In the genomic region with DNA sequence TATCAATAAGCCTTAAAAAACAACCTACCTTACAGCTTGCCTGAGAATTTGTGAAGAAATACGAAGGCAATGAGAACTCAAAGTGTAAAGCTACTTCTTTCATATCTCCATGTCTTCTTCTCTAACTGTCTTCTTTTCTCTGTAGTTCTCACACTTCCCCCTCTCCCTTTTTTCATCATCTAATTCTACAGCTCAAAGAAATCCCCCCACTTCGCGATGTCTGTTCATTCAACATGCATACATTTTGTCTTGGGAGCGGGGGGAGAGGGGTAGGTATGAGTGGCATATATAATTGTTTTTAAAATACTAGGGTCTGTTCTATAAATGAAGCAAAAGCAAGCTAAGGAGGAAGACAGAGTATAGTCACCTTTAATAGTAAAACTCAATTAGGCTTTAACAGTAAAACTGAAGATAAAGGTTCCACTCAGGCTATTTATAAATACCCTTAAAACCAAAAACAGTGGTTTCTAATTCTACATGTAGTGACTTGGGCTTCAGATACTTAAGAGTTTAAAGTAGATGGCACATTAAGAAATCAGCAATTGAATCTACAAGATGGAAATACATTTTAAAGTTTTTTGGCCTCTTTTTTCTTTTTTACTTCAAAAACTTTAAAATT, we compare ENCODE assay signal across 8 cellular contexts.
A peak's percentile ranks its signal among the peaks of the same experiment; 100 is the strongest.
DNase-seq lines count a peak whose midpoint lies in the region; ATAC-seq and TF ChIP-seq lines count a peak whose summit lies in the region.

No MANE protein-coding gene starts in this region.

- H4K20me1 ChIP-seq in Karpas-422 (ENCODE audit: insufficient read depth, low read depth, low read length) = no peaks in the 10 kb centered on the region
- no peaks in the 10 kb centered on the region for H4K20me1 ChIP-seq in neural progenitor cell (ENCODE audit: low read depth)

- no peaks in the 10 kb centered on the region for H3K27me3 Mint-ChIP-seq in activated CD8-positive, alpha-beta memory T cell treated with anti-CD3 and anti-CD28 coated beads, Interleukin-2, amount 10 ng/mL, durations not matched to agents 7 days and 5 days
- H3K27me3 Mint-ChIP-seq in neural progenitor cell (ENCODE audit: insufficient read depth, low read depth) = no peaks in the 10 kb centered on the region

- H3K36me3 ChIP-seq in Karpas-422 (ENCODE audit: insufficient read depth, low read length) = peaks cover 26% of the 10 kb centered on the region
- H3K36me3 ChIP-seq in neural progenitor cell = no peaks in the 10 kb centered on the region

- no peak for DNase-seq in activated CD8-positive, alpha-beta memory T cell treated with anti-CD3 and anti-CD28 coated beads, Interleukin-2, amount 10 ng/mL, durations not matched to agents 7 days and 5 days
- DNase-seq in activated CD8-positive, alpha-beta memory T cell treated with anti-CD3 and anti-CD28 coated beads, Interleukin-2, amount 50 U/mL, for 48 hours = no peak
- DNase-seq in Karpas-422 (peak; percentile 54), neural progenitor cell (ENCODE audit: low spot score) (no peak), AG20443 (ENCODE audit: low spot score) (no peak), right cardiac atrium (no peak)
- no peak for DNase-seq in activated CD4-positive, alpha-beta T cell treated with anti-CD3 and anti-CD28 coated beads, Interleukin-2, amount 50 U/mL, for 48 hours

- peak overlapping the region; percentile 69 for H3K4me3 Mint-ChIP-seq in activated CD8-positive, alpha-beta memory T cell treated with anti-CD3 and anti-CD28 coated beads, Interleukin-2, amount 10 ng/mL, durations not matched to agents 7 days and 5 days
- H3K4me3 Mint-ChIP-seq in neural progenitor cell = peak overlapping the region; percentile 77

- H3K9me3 Mint-ChIP-seq in activated CD8-positive, alpha-beta memory T cell treated with anti-CD3 and anti-CD28 coated beads, Interleukin-2, amount 10 ng/mL, durations not matched to agents 7 days and 5 days (ENCODE audit: low read depth) = peaks cover 12% of the 10 kb centered on the region
- H3K9me3 Mint-ChIP-seq in neural progenitor cell = peaks cover 7% of the 10 kb centered on the region

- peaks cover 75% of the 10 kb centered on the region for H3K4me1 ChIP-seq in Karpas-422 (ENCODE audit: low read length)
- H3K4me1 ChIP-seq in neural progenitor cell = peaks cover 18% of the 10 kb centered on the region
- no peaks in the 10 kb centered on the region for H3K4me1 ChIP-seq in right cardiac atrium (ENCODE audit: control insufficient read depth, insufficient read depth, low read length)

- H2AFZ ChIP-seq in Karpas-422 (ENCODE audit: low read length) = no peak overlapping the region
- no peak overlapping the region for H2AFZ ChIP-seq in neural progenitor cell (replicated peaks)

- no peaks in the 10 kb centered on the region for H3K9me2 ChIP-seq in Karpas-422 (replicated peaks; ENCODE audit: insufficient read depth, low read length)

- H3K27ac ChIP-seq in Karpas-422 (ENCODE audit: low read length) = peak overlapping the region; percentile 94
- H3K27ac ChIP-seq in neural progenitor cell = no peak overlapping the region
- no peak overlapping the region for H3K27ac ChIP-seq in right cardiac atrium (ENCODE audit: low read length)

- peak overlapping the region; percentile 76 for H3K4me2 ChIP-seq in Karpas-422 (ENCODE audit: low read depth, low read length, poor library complexity, severe bottlenecking)
- H3K4me2 ChIP-seq in neural progenitor cell = no peak overlapping the region

- H3K4me1 Mint-ChIP-seq in activated CD8-positive, alpha-beta memory T cell treated with anti-CD3 and anti-CD28 coated beads, Interleukin-2, amount 10 ng/mL, durations not matched to agents 7 days and 5 days = peaks cover 31% of the 10 kb centered on the region
- H3K4me1 Mint-ChIP-seq in neural progenitor cell = peaks cover 29% of the 10 kb centered on the region

- 98% methylated on average over 4 of the region's 4 CpGs for WGBS in right cardiac atrium

- intact Hi-C loops in right cardiac atrium (cut with DNase I) = no loop called here

- H3K79me2 ChIP-seq in Karpas-422 (ENCODE audit: low read length) (peaks cover 95% of the 10 kb centered on the region), neural progenitor cell (ENCODE audit: low read depth) (no peaks in the 10 kb centered on the region)

- no peaks in the 10 kb centered on the region for H3F3A ChIP-seq in neural progenitor cell (ENCODE audit: low read depth)

- H3K9me3 ChIP-seq in Karpas-422 (ENCODE audit: low read length) (no peaks in the 10 kb centered on the region), neural progenitor cell (ENCODE audit: low read depth) (no peaks in the 10 kb centered on the region), right cardiac atrium (ENCODE audit: control insufficient read depth, low read length) (no peaks in the 10 kb centered on the region)

- H3K27ac Mint-ChIP-seq in activated CD8-positive, alpha-beta memory T cell treated with anti-CD3 and anti-CD28 coated beads, Interleukin-2, amount 10 ng/mL, durations not matched to agents 7 days and 5 days = peak overlapping the region; percentile 94
- H3K27ac Mint-ChIP-seq in neural progenitor cell = peak overlapping the region; percentile 86

- H3K27me3 ChIP-seq in Karpas-422 (ENCODE audit: low read length) = no peaks in the 10 kb centered on the region
- no peaks in the 10 kb centered on the region for H3K27me3 ChIP-seq in neural progenitor cell
- H3K27me3 ChIP-seq in right cardiac atrium (ENCODE audit: control insufficient read depth, insufficient read depth) = no peaks in the 10 kb centered on the region

- peak overlapping the region; percentile 53 for H3K4me3 ChIP-seq in Karpas-422 (ENCODE audit: low read length)
- no peak overlapping the region for H3K4me3 ChIP-seq in neural progenitor cell
- no peak overlapping the region for H3K4me3 ChIP-seq in right cardiac atrium (ENCODE audit: low read length)

- peak overlapping the region; percentile 59 for H3K9ac ChIP-seq in Karpas-422 (ENCODE audit: low read length)
- no peak overlapping the region for H3K9ac ChIP-seq in neural progenitor cell

- peak; percentile 28 for ATAC-seq in activated CD8-positive, alpha-beta memory T cell treated with anti-CD3 and anti-CD28 coated beads, Interleukin-2, amount 10 ng/mL, durations not matched to agents 7 days and 5 days
- peak; percentile 48 for ATAC-seq in HG02678 (IDR thresholded peaks at IDR 0.05; ENCODE audit: unreplicated experiment)
- ATAC-seq in right cardiac atrium = no peak

- CTCF ChIA-PET in activated CD8-positive, alpha-beta memory T cell treated with anti-CD3 and anti-CD28 coated beads, Interleukin-2, amount 10 ng/mL, durations not matched to agents 7 days and 5 days (lab: Charles Lee) = interaction anchor here (1.0 to 1.9 kb wide), 4 partner anchors 25 to 259 kb away, joined by 3 to 5 read pairs (median 4); a partner anchor contains a TSS

- peaks cover 28% of the 10 kb centered on the region for H3K36me3 Mint-ChIP-seq in activated CD8-positive, alpha-beta memory T cell treated with anti-CD3 and anti-CD28 coated beads, Interleukin-2, amount 10 ng/mL, durations not matched to agents 7 days and 5 days
- H3K36me3 Mint-ChIP-seq in neural progenitor cell = peaks cover 14% of the 10 kb centered on the region

- TF ChIP-seq CTCF in neural progenitor cell (IDR thresholded peaks at IDR 0.05) = no peak

Comparison
In these comparisons a context has a peak if more than half of its experiments do, and no peak if none do; other contexts are left out.
1. ATAC-seq: peak in activated CD8-positive, alpha-beta memory T cell treated with anti-CD3 and anti-CD28 coated beads, Interleukin-2, amount 10 ng/mL, durations not matched to agents 7 days and 5 days (single experiment) and HG02678 (single experiment); none in right cardiac atrium (0 of 2).